18 cellular contexts compared by ENCODE assay signal in the genomic region with DNA sequence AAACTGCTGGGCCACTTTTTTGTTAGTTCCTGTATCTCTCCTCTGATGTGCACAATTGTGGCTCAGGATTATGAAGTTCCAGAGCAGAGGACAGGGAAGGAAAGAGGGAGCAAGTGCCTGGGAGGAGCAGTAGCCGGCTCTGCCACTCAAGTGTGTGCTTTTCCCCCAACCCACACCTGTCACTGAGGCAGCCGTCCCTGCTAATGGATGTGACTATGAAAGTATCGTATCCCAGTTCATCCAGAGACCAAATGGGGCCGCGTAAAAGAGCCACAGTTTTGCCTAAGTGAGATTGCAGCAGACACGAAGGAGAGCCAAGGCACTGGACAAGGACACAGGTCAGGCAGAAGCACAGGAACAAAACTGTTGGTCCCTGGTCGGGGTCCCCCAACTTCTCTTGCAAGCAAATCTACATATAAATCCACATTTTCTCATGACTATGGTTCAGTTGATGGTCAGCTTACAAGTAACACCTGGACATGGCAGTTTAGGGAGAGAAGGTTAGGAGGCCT.
DNase-seq lines count a peak whose midpoint lies in the region; ATAC-seq and TF ChIP-seq lines count a peak whose summit lies in the region.
"Had no signal": no experiment of that assay in that cellular context is flagged by ENCODE, and none has a peak within 500 bp of the region (broad histone marks: within the 10 kb centered on the region; RNA-seq: fewer than 3 reads in every experiment).

No MANE protein-coding gene starts in this region.

- no peak for DNase-seq in activated CD8-positive, alpha-beta T cell treated with anti-CD3 and anti-CD28 coated beads, Interleukin-2, amount 10 ng/mL, durations not matched to agents 7 days and 5 days
- DNase-seq in activated CD8-positive, alpha-beta T cell treated with anti-CD3 and anti-CD28 coated beads for 36 hours, result no peak
- DNase-seq in CD14-positive monocyte (ENCODE audit: low spot score) (no peak), Caco-2 (no peak), DMS 273 (lab: John Stamatoyannopoulos, UW; ENCODE audit: unreplicated experiment) (no peak), esophagus squamous epithelium (lab: John Stamatoyannopoulos, UW) (no peak)
- no peak for DNase-seq in naive thymus-derived CD4-positive, alpha-beta T cell
- DNase-seq: 8988T; AML-193; CD4-positive, CD25-positive, alpha-beta regulatory T cell; COR-L47; DMS53; GF-D8; GOT3 had no signal

- H3K4me3 Mint-ChIP-seq in activated CD8-positive, alpha-beta T cell treated with anti-CD3 and anti-CD28 coated beads, Interleukin-2, amount 10 ng/mL, durations not matched to agents 7 days and 5 days, result no peak overlapping the region
- H3K4me3 Mint-ChIP-seq in activated CD8-positive, alpha-beta T cell treated with anti-CD3 and anti-CD28 coated beads for 36 hours, result no peak overlapping the region
- H3K4me3 Mint-ChIP-seq in CD14-positive monocyte (no peak overlapping the region), Caco-2 (ENCODE audit: unreplicated experiment) (no peak overlapping the region)
- peak overlapping the region in 1 of 10 donors; percentile 71 for H3K4me3 Mint-ChIP-seq in naive thymus-derived CD4-positive, alpha-beta T cell
- H3K4me3 Mint-ChIP-seq: CD4-positive, CD25-positive, alpha-beta regulatory T cell had no signal

- intact Hi-C loops in activated CD8-positive, alpha-beta T cell treated with anti-CD3 and anti-CD28 coated beads for 36 hours (cut with micrococcal nuclease), result no loop called here
- intact Hi-C loops in CD14-positive monocyte (cut with micrococcal nuclease) (loop anchor here (5.0 to 10.0 kb wide), 3 partner anchors 52 to 205 kb away; partner anchors contain the start of gene RHOU (in 1 of the 2)), Caco-2 (cut with micrococcal nuclease; ENCODE audit: unreplicated experiment) (no loop called here), esophagus squamous epithelium (cut with DNase I) (no loop called here)
- intact Hi-C loops in naive thymus-derived CD4-positive, alpha-beta T cell (cut with micrococcal nuclease), result no loop called here

- H3K27me3 Mint-ChIP-seq in activated CD8-positive, alpha-beta T cell treated with anti-CD3 and anti-CD28 coated beads, Interleukin-2, amount 10 ng/mL, durations not matched to agents 7 days and 5 days (ENCODE audit: low read depth), result no peaks in the 10 kb centered on the region
- no peaks in the 10 kb centered on the region for H3K27me3 Mint-ChIP-seq in activated CD8-positive, alpha-beta T cell treated with anti-CD3 and anti-CD28 coated beads for 36 hours
- H3K27me3 Mint-ChIP-seq in CD14-positive monocyte (ENCODE audit: low read depth in 3 of 3), result peaks cover 0 to 2% (median 0%) of the 10 kb centered on the region in 3 donors
- no peaks in the 10 kb centered on the region for H3K27me3 Mint-ChIP-seq in Caco-2 (ENCODE audit: insufficient read depth, unreplicated experiment)
- H3K27me3 Mint-ChIP-seq in naive thymus-derived CD4-positive, alpha-beta T cell, result no peaks in the 10 kb centered on the region

- CTCF ChIA-PET in activated CD8-positive, alpha-beta T cell treated with anti-CD3 and anti-CD28 coated beads, Interleukin-2, amount 10 ng/mL, durations not matched to agents 7 days and 5 days (lab: Charles Lee), result no interaction called here
- CTCF ChIA-PET in activated CD8-positive, alpha-beta T cell treated with anti-CD3 and anti-CD28 coated beads for 36 hours (lab: Charles Lee), result interaction anchor here (1.8 kb wide), 1 partner anchor 204 kb away, joined by 4 read pairs; no protein-coding TSS in a partner anchor
- CTCF ChIA-PET in Caco-2 (lab: Charles Lee), result no interaction called here
- CTCF ChIA-PET in naive thymus-derived CD4-positive, alpha-beta T cell (lab: Charles Lee), result interaction anchor here (0.7 kb wide), 1 partner anchor 314 kb away, joined by 3 read pairs; no protein-coding TSS in a partner anchor

- H3K27me3 ChIP-seq in Caco-2 (replicated peaks; ENCODE audit: control insufficient read depth, insufficient read depth, low read length) (no peaks in the 10 kb centered on the region), esophagus squamous epithelium (no peaks in the 10 kb centered on the region)
- no peaks in the 10 kb centered on the region for H3K27me3 ChIP-seq in naive thymus-derived CD4-positive, alpha-beta T cell (ENCODE audit: control insufficient read depth in 2 of 2, insufficient read depth in 2 of 2, low read length in 2 of 2)
- H3K27me3 ChIP-seq: BLaER1 had no signal

- no peaks in the 10 kb centered on the region for H3K9me3 Mint-ChIP-seq in activated CD8-positive, alpha-beta T cell treated with anti-CD3 and anti-CD28 coated beads, Interleukin-2, amount 10 ng/mL, durations not matched to agents 7 days and 5 days (ENCODE audit: insufficient read depth)
- H3K9me3 Mint-ChIP-seq in activated CD8-positive, alpha-beta T cell treated with anti-CD3 and anti-CD28 coated beads for 36 hours, result no peaks in the 10 kb centered on the region
- H3K9me3 Mint-ChIP-seq in CD14-positive monocyte (no peaks in the 10 kb centered on the region), Caco-2 (ENCODE audit: unreplicated experiment) (no peaks in the 10 kb centered on the region)
- no peaks in the 10 kb centered on the region for H3K9me3 Mint-ChIP-seq in naive thymus-derived CD4-positive, alpha-beta T cell
- H3K9me3 Mint-ChIP-seq: CD4-positive, CD25-positive, alpha-beta regulatory T cell had no signal

- no TSS peak for BruUV-seq in Caco-2 (replicated peaks; lab: Mats Ljungman, UMichigan)

- TF ChIP-seq CTCF in activated CD8-positive, alpha-beta T cell treated with anti-CD3 and anti-CD28 coated beads for 36 hours (IDR thresholded peaks at IDR 0.05), result no peak
- TF ChIP-seq CTCF in CD14-positive monocyte (IDR thresholded peaks at IDR 0.05) (no peak), Caco-2 (IDR thresholded peaks at IDR 0.05; ENCODE audit: insufficient read depth in 1 of 2, low read depth in 1 of 2, low read length in 1 of 2, severe bottlenecking in 1 of 2, unreplicated experiment in 1 of 2) (no peak), esophagus squamous epithelium (IDR thresholded peaks at IDR 0.05) (no peak)

- H3K4me3 ChIP-seq in Caco-2 (ENCODE audit: low read depth, low read length) (no peak overlapping the region), esophagus squamous epithelium (no peak overlapping the region)
- H3K4me3 ChIP-seq in naive thymus-derived CD4-positive, alpha-beta T cell (ENCODE audit: low read length), result no peak overlapping the region
- H3K4me3 ChIP-seq: BLaER1, HAP-1 had no signal

- no peak for ATAC-seq in activated CD8-positive, alpha-beta T cell treated with anti-CD3 and anti-CD28 coated beads, Interleukin-2, amount 10 ng/mL, durations not matched to agents 7 days and 5 days
- no peak for ATAC-seq in activated CD8-positive, alpha-beta T cell treated with anti-CD3 and anti-CD28 coated beads for 36 hours
- no peak for ATAC-seq in naive thymus-derived CD4-positive, alpha-beta T cell
- no peak for ATAC-seq in HG03354 (IDR thresholded peaks at IDR 0.05; ENCODE audit: poor library complexity, severe bottlenecking, unreplicated experiment)
- ATAC-seq: HepG2 had no signal

- H3K4me1 Mint-ChIP-seq in activated CD8-positive, alpha-beta T cell treated with anti-CD3 and anti-CD28 coated beads, Interleukin-2, amount 10 ng/mL, durations not matched to agents 7 days and 5 days (ENCODE audit: low read depth), result peaks cover 59% of the 10 kb centered on the region
- H3K4me1 Mint-ChIP-seq in activated CD8-positive, alpha-beta T cell treated with anti-CD3 and anti-CD28 coated beads for 36 hours (ENCODE audit: low read depth), result peaks cover 39% of the 10 kb centered on the region
- peaks cover 96% of the 10 kb centered on the region for H3K4me1 Mint-ChIP-seq in CD14-positive monocyte
- H3K4me1 Mint-ChIP-seq in Caco-2 (ENCODE audit: low read depth, unreplicated experiment), result peaks cover 35% of the 10 kb centered on the region
- H3K4me1 Mint-ChIP-seq in naive thymus-derived CD4-positive, alpha-beta T cell, result peaks cover 14 to 46% (median 43%) of the 10 kb centered on the region in 7 donors

- H3K27ac ChIP-seq in naive thymus-derived CD4-positive, alpha-beta T cell (ENCODE audit: low read depth, low read length), result no peak overlapping the region
- no peak overlapping the region for H3K27ac ChIP-seq in esophagus squamous epithelium

- H3K4me1 ChIP-seq in Caco-2, result peaks cover 15% of the 10 kb centered on the region
- peaks cover 3 to 26% of the 10 kb centered on the region in 2 donors for H3K4me1 ChIP-seq in naive thymus-derived CD4-positive, alpha-beta T cell (ENCODE audit: control insufficient read depth in 2 of 2, insufficient read depth in 2 of 2, low read length in 2 of 2)
- H3K4me1 ChIP-seq in esophagus squamous epithelium, result peaks cover 0 to 26% (median 16%) of the 10 kb centered on the region in 3 donors

- H3K36me3 Mint-ChIP-seq in activated CD8-positive, alpha-beta T cell treated with anti-CD3 and anti-CD28 coated beads, Interleukin-2, amount 10 ng/mL, durations not matched to agents 7 days and 5 days (ENCODE audit: low read depth), result no peaks in the 10 kb centered on the region
- H3K36me3 Mint-ChIP-seq in activated CD8-positive, alpha-beta T cell treated with anti-CD3 and anti-CD28 coated beads for 36 hours (ENCODE audit: low read depth), result no peaks in the 10 kb centered on the region
- H3K36me3 Mint-ChIP-seq in CD14-positive monocyte, result peaks cover 0 to 7% of the 10 kb centered on the region in 2 donors
- H3K36me3 Mint-ChIP-seq in Caco-2 (ENCODE audit: insufficient read depth, unreplicated experiment), result no peaks in the 10 kb centered on the region
- H3K36me3 Mint-ChIP-seq in naive thymus-derived CD4-positive, alpha-beta T cell, result no peaks in the 10 kb centered on the region
- H3K36me3 Mint-ChIP-seq: CD4-positive, CD25-positive, alpha-beta regulatory T cell had no signal

- H3K9me3 ChIP-seq in Caco-2 (no peaks in the 10 kb centered on the region), esophagus squamous epithelium (no peaks in the 10 kb centered on the region)
- H3K9me3 ChIP-seq in naive thymus-derived CD4-positive, alpha-beta T cell (ENCODE audit: control insufficient read depth in 2 of 3, low read length in 3 of 3), result no peaks in the 10 kb centered on the region
- H3K9me3 ChIP-seq: BLaER1, HAP-1 had no signal

- 88 to 95% methylated on average over 6 to 7 of the region's 7 CpGs for WGBS in esophagus squamous epithelium, 2 donors

- TF ChIP-seq POLR2A in esophagus squamous epithelium (IDR thresholded peaks at IDR 0.05), result no peak

- no peaks in the 10 kb centered on the region for H3K36me3 ChIP-seq in Caco-2 (ENCODE audit: control insufficient read depth, insufficient read depth, low read length)
- H3K36me3 ChIP-seq in naive thymus-derived CD4-positive, alpha-beta T cell (ENCODE audit: control insufficient read depth in 2 of 3, insufficient read depth in 3 of 3, low read length in 3 of 3), result no peaks in the 10 kb centered on the region
- H3K36me3 ChIP-seq in esophagus squamous epithelium, result no peaks in the 10 kb centered on the region
- H3K36me3 ChIP-seq: BLaER1, HAP-1 had no signal

- POLR2A ChIA-PET in activated CD8-positive, alpha-beta T cell treated with anti-CD3 and anti-CD28 coated beads, Interleukin-2, amount 10 ng/mL, durations not matched to agents 7 days and 5 days (lab: Charles Lee), result no interaction called here
- POLR2A ChIA-PET in activated CD8-positive, alpha-beta T cell treated with anti-CD3 and anti-CD28 coated beads for 36 hours (lab: Charles Lee), result no interaction called here
- POLR2A ChIA-PET in Caco-2 (lab: Charles Lee), result no interaction called here
- POLR2A ChIA-PET in naive thymus-derived CD4-positive, alpha-beta T cell (lab: Charles Lee), result interaction anchor here (1.7 kb wide), 1 partner anchor 12 kb away, joined by 4 read pairs; no protein-coding TSS in a partner anchor

- H3K27ac Mint-ChIP-seq in activated CD8-positive, alpha-beta T cell treated with anti-CD3 and anti-CD28 coated beads, Interleukin-2, amount 10 ng/mL, durations not matched to agents 7 days and 5 days, result peak overlapping the region; percentile 89
- no peak overlapping the region for H3K27ac Mint-ChIP-seq in activated CD8-positive, alpha-beta T cell treated with anti-CD3 and anti-CD28 coated beads for 36 hours
- H3K27ac Mint-ChIP-seq in CD14-positive monocyte (peak overlapping the region; percentile 36 to 89 (median 86)), Caco-2 (ENCODE audit: unreplicated experiment) (peak overlapping the region; percentile 28)
- H3K27ac Mint-ChIP-seq in naive thymus-derived CD4-positive, alpha-beta T cell, result peak overlapping the region in 6 of 9 donors; percentile 22 to 89 (median 83)

Comparison
In these comparisons a context has a peak if more than half of its experiments do, and no peak if none do; other contexts are left out.
1. CTCF ChIA-PET loops: an anchor here in activated CD8-positive, alpha-beta T cell treated with anti-CD3 and anti-CD28 coated beads for 36 hours (1.8 kb wide) and naive thymus-derived CD4-positive, alpha-beta T cell (0.7 kb wide); none called in activated CD8-positive, alpha-beta T cell treated with anti-CD3 and anti-CD28 coated beads, Interleukin-2, amount 10 ng/mL, durations not matched to agents 7 days and 5 days and Caco-2.
2. intact Hi-C loops: an anchor here in CD14-positive monocyte (5.0 to 10.0 kb wide); none called in activated CD8-positive, alpha-beta T cell treated with anti-CD3 and anti-CD28 coated beads for 36 hours, Caco-2, naive thymus-derived CD4-positive, alpha-beta T cell and esophagus squamous epithelium.